In genomic region chr16:77277571-77277970, GRCh38 we compare ENCODE assay signal across 22 cellular contexts.
"Had no signal": no experiment of that assay in that cellular context is flagged by ENCODE, and none has a peak within 500 bp of the region (broad histone marks: within the 10 kb centered on the region; RNA-seq: fewer than 3 reads in every experiment).

No MANE protein-coding gene starts in this region.

- DNase-seq: activated CD4-positive, alpha-beta memory T cell treated with anti-CD3 and anti-CD28 coated beads, Interleukin-2, amount 10 ng/mL, durations not matched to agents 7 days and 5 days; activated CD4-positive, alpha-beta T cell treated with anti-CD3 and anti-CD28 coated beads for 36 hours; activated CD4-positive, alpha-beta T cell treated with anti-CD3 and anti-CD28 coated beads, Interleukin-2, amount 50 U/mL, for 1 hour; activated gamma-delta T cell treated with Interleukin-2 at 50 U/mL for 16 hours; activated naive CD4-positive, alpha-beta T cell treated with anti-CD3 and anti-CD28 coated beads, Interleukin-2, amount 10 ng/mL, durations not matched to agents 7 days and 5 days; activated naive CD8-positive, alpha-beta T cell treated with anti-CD3 and anti-CD28 coated beads for 36 hours; activated T-cell treated with anti-CD3 and anti-CD28 coated beads, Interleukin-2, amount 50 U/mL, for 72 hours; adrenal gland; anterior cingulate cortex; caudate nucleus; KG1; NCI-H1048; NCI-H1930; NCI-H2171; NCI-H2227 treated with DMSO at 0.1 percent for 48 hours; NCI-H446 treated with DMSO at 0.1 percent for 48 hours; NCI-H526; NCI-H82; Peyer's patch; Right ventricle myocardium superior; SK-N-SH; T-helper 1 cell had no signal
